In the genomic region with DNA sequence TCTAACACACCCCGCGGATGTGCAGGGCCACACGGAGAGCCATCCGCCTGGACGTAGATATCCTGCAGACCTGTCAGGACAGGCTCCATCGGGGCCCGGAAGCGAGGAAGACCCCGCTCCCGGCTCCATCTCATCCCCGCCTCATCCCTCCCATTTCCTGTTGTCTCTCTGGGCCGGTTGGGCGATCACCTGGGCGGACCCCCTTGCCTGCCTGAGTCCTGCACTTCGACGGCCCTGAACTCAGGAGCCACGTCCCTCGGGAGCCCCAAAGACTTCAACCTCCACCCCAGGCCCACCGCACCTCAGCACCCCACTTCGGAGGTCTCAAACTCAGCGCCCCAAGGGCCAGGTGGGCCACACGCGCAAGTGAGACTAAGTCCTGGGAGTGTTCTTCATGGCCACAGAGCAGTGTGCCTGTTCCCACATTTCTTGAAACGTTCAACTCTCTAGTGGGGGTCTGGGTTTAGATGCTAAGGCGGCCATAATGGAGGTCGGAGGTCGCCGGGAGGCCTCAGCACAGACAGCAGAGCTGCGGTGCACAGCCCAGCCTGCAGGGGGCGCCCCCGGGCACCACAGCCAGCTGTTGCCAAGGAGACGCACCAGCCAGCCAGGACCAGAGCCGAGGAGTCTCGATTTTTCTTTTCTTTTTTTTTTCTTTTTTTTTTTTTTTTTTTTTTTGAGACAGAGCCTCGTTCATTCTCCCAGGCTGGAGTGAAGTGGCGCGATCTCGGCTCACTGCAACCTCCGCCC, we compare ENCODE assay signal across 8 cellular contexts. TPM values are rescaled to one million over a fixed set of nuclear protein-coding genes. Genes with fewer than 3 reads are reported as not detected.
DNase-seq lines count a peak whose midpoint lies in the region; ATAC-seq and TF ChIP-seq lines count a peak whose summit lies in the region.

No MANE protein-coding gene starts in this region.

- no peak overlapping the region for H3K4me3 ChIP-seq in adipocyte (ENCODE audit: low read length)
- no peak overlapping the region for H3K4me3 ChIP-seq in right lobe of liver
- no peak overlapping the region for H3K4me3 ChIP-seq in thoracic aorta

- H3K4me1 Mint-ChIP-seq in stimulated activated memory B cell treated with anti-CD40 and anti-IgM and Interleukin-4, amounts not matched to agents 10 μg/mL and 1 μg/mL and 100 μg/mL, for 72 hours = no peaks in the 10 kb centered on the region

- no peaks in the 10 kb centered on the region for H3K9me3 Mint-ChIP-seq in stimulated activated memory B cell treated with anti-CD40 and anti-IgM and Interleukin-4, amounts not matched to agents 10 μg/mL and 1 μg/mL and 100 μg/mL, for 72 hours

- no peak overlapping the region for H3K27ac Mint-ChIP-seq in stimulated activated memory B cell treated with anti-CD40 and anti-IgM and Interleukin-4, amounts not matched to agents 10 μg/mL and 1 μg/mL and 100 μg/mL, for 72 hours

- TF ChIP-seq POLR2A in right lobe of liver (IDR thresholded peaks at IDR 0.05) = no peak

- ATAC-seq in right lobe of liver (peak; percentile 65 to 83 (median 76)), thoracic aorta (ENCODE audit: insufficient number of reproducible peaks, low FRiP score, low read depth) (no peak)
- no peak for ATAC-seq in stimulated activated memory B cell treated with anti-CD40 and anti-IgM and Interleukin-4, amounts not matched to agents 10 μg/mL and 1 μg/mL and 100 μg/mL, for 72 hours

- H3K27ac ChIP-seq in right lobe of liver (no peak overlapping the region), thoracic aorta (no peak overlapping the region)

- H3K9ac ChIP-seq in adipocyte (ENCODE audit: low read length) = no peak overlapping the region

- H3K4me3 Mint-ChIP-seq in stimulated activated memory B cell treated with anti-CD40 and anti-IgM and Interleukin-4, amounts not matched to agents 10 μg/mL and 1 μg/mL and 100 μg/mL, for 72 hours = no peak overlapping the region

- DNase-seq in NOMO-1 treated with DMSO at 0.1 percent for 48 hours (lab: John Stamatoyannopoulos, UW; ENCODE audit: unreplicated experiment) (peak; percentile 5), NOMO-1 treated with dmso at 0.1 percent for 144 hours (lab: John Stamatoyannopoulos, UW; ENCODE audit: unreplicated experiment) (no peak), SK-MEL-5 (ENCODE audit: low read depth, low spot score) (peak; percentile 83), adipocyte (ENCODE audit: low read depth) (peak; percentile 12), right lobe of liver (no peak), thoracic aorta (ENCODE audit: low spot score) (no peak), COR-L47 (lab: John Stamatoyannopoulos, UW) (no peak)

- TF ChIP-seq CTCF in right lobe of liver (IDR thresholded peaks at IDR 0.05) (peak; percentile 41 to 71 (median 56)), thoracic aorta (IDR thresholded peaks at IDR 0.05) (peak; percentile 65)

- H3K27me3 ChIP-seq in adipocyte (replicated peaks; ENCODE audit: control insufficient read depth, insufficient read depth, low read length) = peaks cover 31% of the 10 kb centered on the region
- H3K27me3 ChIP-seq in right lobe of liver = no peaks in the 10 kb centered on the region
- H3K27me3 ChIP-seq in thoracic aorta (replicated peaks; ENCODE audit: insufficient read depth) = no peaks in the 10 kb centered on the region

- no peaks in the 10 kb centered on the region for H3K36me3 Mint-ChIP-seq in stimulated activated memory B cell treated with anti-CD40 and anti-IgM and Interleukin-4, amounts not matched to agents 10 μg/mL and 1 μg/mL and 100 μg/mL, for 72 hours

- H3K9me3 ChIP-seq in adipocyte (ENCODE audit: control insufficient read depth, low read length) (no peaks in the 10 kb centered on the region), right lobe of liver (no peaks in the 10 kb centered on the region), thoracic aorta (no peaks in the 10 kb centered on the region)

- H3K36me3 ChIP-seq in adipocyte (ENCODE audit: control insufficient read depth, insufficient read depth, low read length, severe bottlenecking) (no peaks in the 10 kb centered on the region), right lobe of liver (peaks cover 0 to 57% (median 6%) of the 10 kb centered on the region in 4 donors), thoracic aorta (peaks cover 53% of the 10 kb centered on the region)

- 58% methylated on average over 4 of the region's 39 CpGs for WGBS in right lobe of liver (ENCODE audit: insufficient coverage, low coverage, low lambda C conversion rate, missing lambda C conversion rate)

- intact Hi-C loops in right lobe of liver (cut with DNase I) = no loop called here

- H3K4me1 ChIP-seq in adipocyte (ENCODE audit: control insufficient read depth, insufficient read depth, low read length) = no peaks in the 10 kb centered on the region
- no peaks in the 10 kb centered on the region for H3K4me1 ChIP-seq in right lobe of liver
- no peaks in the 10 kb centered on the region for H3K4me1 ChIP-seq in thoracic aorta (ENCODE audit: control insufficient read depth in 1 of 2, low read depth in 2 of 2)

- in situ Hi-C loops in SK-MEL-5 (cut with HindIII; ENCODE audit: low pct_unique_long_range_greater_than_20kb, low sequenced_read_pairs) = loop anchor here (25.0 kb wide), 2 partner anchors 165 to 265 kb away; no protein-coding TSS in a partner anchor

- H3K27me3 Mint-ChIP-seq in stimulated activated memory B cell treated with anti-CD40 and anti-IgM and Interleukin-4, amounts not matched to agents 10 μg/mL and 1 μg/mL and 100 μg/mL, for 72 hours = peaks cover 19% of the 10 kb centered on the region

RNA-seq across cellular contexts. Expression of a gene that starts 26.0 kb away (rescaled TPM):
- 175 and 183 TPM in 2 replicates for total RNA-seq in SK-MEL-5 (2014; rRNA removed; shearing (Covaris generic))
- 107 and 110 TPM in 2 replicates for polyA plus RNA-seq in SK-MEL-5 (2015; cell fraction: cytosol; rRNA removed)
- polyA plus RNA-seq in SK-MEL-5 (2015; cell fraction: nucleus; rRNA removed) = 39.2 and 42.4 TPM in 2 replicates
- total RNA-seq in right lobe of liver = 10 to 100 TPM in 3 of 6 experiments, 1 to 10 TPM in 3; 8.8 to 17.5 (median 10.6) TPM
- total RNA-seq in thoracic aorta = 10 to 100 TPM; 19.5 to 23.2 TPM

Comparison
In these comparisons a context has a peak if more than half of its experiments do, and no peak if none do; other contexts are left out.
1. DNase-seq: peak in NOMO-1 treated with DMSO at 0.1 percent for 48 hours (single experiment), SK-MEL-5 (single experiment) and adipocyte (single experiment); none in NOMO-1 treated with dmso at 0.1 percent for 144 hours (single experiment), right lobe of liver (0 of 3), thoracic aorta (single experiment) and COR-L47 (single experiment).
2. ATAC-seq: peak in right lobe of liver (4 of 4); none in thoracic aorta (single experiment) and stimulated activated memory B cell treated with anti-CD40 and anti-IgM and Interleukin-4, amounts not matched to agents 10 μg/mL and 1 μg/mL and 100 μg/mL, for 72 hours (single experiment).